In the genomic region with DNA sequence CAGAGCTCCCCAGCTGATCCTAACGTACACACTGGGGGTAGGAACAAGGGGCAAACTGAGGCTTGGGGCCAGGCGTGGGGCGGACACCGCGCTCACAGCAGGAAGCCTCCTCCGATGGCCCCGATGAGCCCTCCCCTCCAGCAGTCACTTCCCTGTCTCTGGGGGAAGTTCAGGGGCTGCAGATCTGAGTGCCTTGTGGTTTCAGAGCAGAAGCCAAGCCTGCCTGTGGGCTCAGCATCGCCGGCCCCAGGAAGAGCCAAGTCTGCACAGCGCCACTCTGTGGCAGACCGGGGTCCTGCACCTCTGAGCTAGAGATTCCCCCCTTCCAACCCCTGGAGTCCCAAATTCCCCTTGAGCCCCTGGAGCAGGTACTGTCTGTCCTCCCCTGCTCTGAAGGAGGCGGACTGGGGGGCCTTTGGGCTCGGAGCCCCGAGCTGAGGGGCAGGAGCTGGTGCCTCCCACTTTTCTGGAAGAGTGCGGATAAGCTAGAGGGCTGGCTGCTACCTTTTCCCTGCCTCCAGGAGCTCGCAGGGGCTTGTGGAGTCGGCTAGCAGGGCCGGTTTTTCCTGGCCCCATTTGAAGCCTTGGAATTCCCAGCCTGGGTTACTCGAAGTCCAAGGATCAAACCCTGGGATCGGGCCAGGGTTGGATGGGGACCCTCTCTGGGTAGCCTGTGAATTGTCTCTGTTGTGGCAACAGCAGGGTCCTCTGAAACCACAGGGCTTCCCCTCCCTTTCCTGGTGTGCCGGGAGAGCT, we compare ENCODE assay signal across 8 cellular contexts. TPM values are rescaled to one million over a fixed set of nuclear protein-coding genes. Genes with fewer than 3 reads are reported as not detected.
DNase-seq lines count a peak whose midpoint lies in the region; ATAC-seq, FAIRE-seq and TF ChIP-seq lines count a peak whose summit lies in the region.

No MANE protein-coding gene starts in this region.

- H3K9me3 ChIP-seq in kidney (ENCODE audit: control insufficient read depth in 1 of 2, low read length in 2 of 2), result no peaks in the 10 kb centered on the region

- peaks cover 15 to 34% of the 10 kb centered on the region in 2 donors for H3K4me1 ChIP-seq in kidney (ENCODE audit: control insufficient read depth in 1 of 2, insufficient read depth in 1 of 2, low read depth in 1 of 2, low read length in 2 of 2)

- TF ChIP-seq CTCF in activated B cell treated with CpG ODN at 0.5 μM for 24 hours (IDR thresholded peaks at IDR 0.05) (no peak), cardiac fibroblast (IDR thresholded peaks at IDR 0.05; ENCODE audit: low read depth, low read length) (peak; percentile 91), kidney (IDR thresholded peaks at IDR 0.05; ENCODE audit: borderline replicate concordance, extremely low read depth, insufficient read depth) (peak; percentile 69)

- peak; percentile 50 for DNase-seq in DMS 273 treated with DMSO at 0.1 percent for 48 hours (lab: John Stamatoyannopoulos, UW)
- DNase-seq in NAMALWA (ENCODE audit: low spot score), result peak; percentile 94
- DNase-seq in activated B cell treated with CpG ODN at 0.5 μM for 24 hours, result peak; percentile 75
- DNase-seq in cardiac fibroblast (ENCODE audit: low read depth in 2 of 2), result peak; percentile 65 to 84
- peak; percentile 90 for DNase-seq in kidney
- peak; percentile 84 for DNase-seq in stimulated activated CD4-positive, alpha-beta T cell treated with anti-CD3 and anti-CD28 coated beads, Interleukin-15, amount 100 ng/mL, for 24 hours

- no peaks in the 10 kb centered on the region for H3K36me3 ChIP-seq in kidney (ENCODE audit: control insufficient read depth in 1 of 2, insufficient read depth in 2 of 2, low read length in 2 of 2)

- ATAC-seq in GM21723 (IDR thresholded peaks at IDR 0.05; ENCODE audit: unreplicated experiment), result peak; percentile 34
- peak; percentile 60 for ATAC-seq in activated B cell treated with CpG ODN at 0.5 μM for 24 hours (ENCODE audit: low read depth)
- ATAC-seq in GM18858 (IDR thresholded peaks at IDR 0.05; ENCODE audit: unreplicated experiment), result no peak

- no peaks in the 10 kb centered on the region for H3K27me3 Mint-ChIP-seq in activated B cell treated with CpG ODN at 0.5 μM for 24 hours

- H3K4me1 Mint-ChIP-seq in activated B cell treated with CpG ODN at 0.5 μM for 24 hours, result peaks cover 47% of the 10 kb centered on the region

- peak overlapping the region; percentile 72 to 82 for H3K27ac ChIP-seq in kidney (ENCODE audit: low read depth in 2 of 2, low read length in 2 of 2)

- H3K4me3 Mint-ChIP-seq in activated B cell treated with CpG ODN at 0.5 μM for 24 hours, result peak overlapping the region; percentile 76

- intact Hi-C loops in activated B cell treated with CpG ODN at 0.5 μM for 24 hours (cut with micrococcal nuclease), result loop anchor here (1.0 to 10.0 kb wide), 4 partner anchors 143 to 1769 kb away; partner anchors contain the start of gene FBXO31
- intact Hi-C loops in kidney (cut with DNase I), result no loop called here

- no peak for FAIRE-seq in kidney (lab: Jason Lieb, UNC)

- H3K36me3 Mint-ChIP-seq in activated B cell treated with CpG ODN at 0.5 μM for 24 hours (ENCODE audit: low read depth), result no peaks in the 10 kb centered on the region

- H3K9me3 Mint-ChIP-seq in activated B cell treated with CpG ODN at 0.5 μM for 24 hours, result no peaks in the 10 kb centered on the region

- POLR2A ChIA-PET in activated B cell treated with CpG ODN at 0.5 μM for 24 hours (lab: Charles Lee), result interaction anchor here (0.5 to 7.5 kb wide), 14 partner anchors 9 to 996 kb away, joined by 3 to 88 read pairs (median 3); no protein-coding TSS in a partner anchor

- peak overlapping the region; percentile 72 for H3K27ac Mint-ChIP-seq in activated B cell treated with CpG ODN at 0.5 μM for 24 hours

- no peak overlapping the region for H3K4me3 ChIP-seq in cardiac fibroblast (replicated peaks in 1 of 2; ENCODE audit: low read depth in 2 of 2, low read length in 2 of 2)
- H3K4me3 ChIP-seq in kidney (ENCODE audit: low read length in 2 of 2), result no peak overlapping the region

- H3K9ac ChIP-seq in kidney (ENCODE audit: low read length in 2 of 2), result peak overlapping the region in 1 of 2 donors; percentile 55

- CTCF ChIA-PET in activated B cell treated with CpG ODN at 0.5 μM for 24 hours (lab: Charles Lee), result interaction anchor here (0.7 to 4.2 kb wide), 34 partner anchors 9 to 319 kb away, joined by 3 to 51 read pairs (median 3); no protein-coding TSS in a partner anchor

RNA-seq across cellular contexts. Expression of gene GSE1, which starts 2.9 kb away (rescaled TPM):
- total RNA-seq in activated B cell treated with CpG ODN at 0.5 μM for 24 hours, result 37.8 and 48.3 TPM in 2 replicates
- 92.8 TPM for total RNA-seq in kidney
- 9.5 TPM for polyA plus RNA-seq in kidney (ENCODE audit: insufficient read depth, low read depth, low replicate concordance)
